ENCODE assay signal across 11 cellular contexts in genomic region chr16:24736758-24737157, GRCh38. TPM values are rescaled to one million over a fixed set of nuclear protein-coding genes. Genes with fewer than 3 reads are reported as not detected.
DNase-seq lines count a peak whose midpoint lies in the region; ATAC-seq, FAIRE-seq and TF ChIP-seq lines count a peak whose summit lies in the region.
"Had no signal": no experiment of that assay in that cellular context is flagged by ENCODE, and none has a peak within 500 bp of the region (broad histone marks: within the 10 kb centered on the region; RNA-seq: fewer than 3 reads in every experiment).

No MANE protein-coding gene starts in this region.

- peak; percentile 38 for FAIRE-seq in H54 (lab: Jason Lieb, UNC)

- H3F3A ChIP-seq in PC-9 (ENCODE audit: insufficient read depth, low read depth): peaks cover 28% of the 10 kb centered on the region

- no peak for ATAC-seq in gastrocnemius medialis
- no peak for ATAC-seq in GM21723 (IDR thresholded peaks at IDR 0.05; ENCODE audit: unreplicated experiment)

- intact Hi-C loops in PC-9 (cut with micrococcal nuclease; ENCODE audit: unreplicated experiment): no loop called here
- intact Hi-C loops in gastrocnemius medialis (cut with DNase I; ENCODE audit: low total_unique reads): loop anchor here (10.0 kb wide), 1 partner anchor 518 kb away; the partner anchor contains the start of gene ZKSCAN2

- BruUV-seq in PC-9 (replicated peaks; lab: Mats Ljungman, UMichigan): no TSS peak

- H2AFZ ChIP-seq in PC-9: no peak overlapping the region

- H3K9me2 ChIP-seq in PC-9 (ENCODE audit: insufficient read depth): no peaks in the 10 kb centered on the region

- DNase-seq in H54 (ENCODE audit: insufficient read length, low spot score) (no peak), PC-9 (peak; percentile 42 to 74), epithelial cell of prostate (ENCODE audit: low read depth, low spot score) (no peak), gastrocnemius medialis (no peak), Peyer's patch (no peak), superior temporal gyrus (ENCODE audit: extremely low spot score) (no peak), occipital lobe (lab: John Stamatoyannopoulos, UW) (no peak)
- DNase-seq: activated CD8-positive, alpha-beta memory T cell treated with anti-CD3 and anti-CD28 coated beads, Interleukin-2, amount 50 U/mL, for 4 hours; central memory CD4-positive, alpha-beta T cell; H7 had no signal

- TF ChIP-seq POLR2A in H54 (IDR thresholded peaks at IDR 0.05; ENCODE audit: low read depth, low read length) (no peak), gastrocnemius medialis (IDR thresholded peaks at IDR 0.05) (no peak), Peyer's patch (IDR thresholded peaks at IDR 0.05) (no peak)

- H3K36me3 ChIP-seq in PC-9 (ENCODE audit: low read depth): peaks cover 13% of the 10 kb centered on the region
- H3K36me3 ChIP-seq in gastrocnemius medialis: peaks cover 0 to 11% of the 10 kb centered on the region in 2 donors
- H3K36me3 ChIP-seq in Peyer's patch: no peaks in the 10 kb centered on the region

- CTCF ChIA-PET in PC-9 (lab: Charles Lee): interaction anchor here (0.9 kb wide), 1 partner anchor 36 kb away, joined by 3 read pairs; no protein-coding TSS in a partner anchor

- H3K27me3 ChIP-seq in PC-9 (ENCODE audit: insufficient read depth, low read depth) (no peaks in the 10 kb centered on the region), gastrocnemius medialis (no peaks in the 10 kb centered on the region), Peyer's patch (no peaks in the 10 kb centered on the region)

- H3K27ac ChIP-seq in PC-9 (peak overlapping the region; percentile 79), epithelial cell of prostate (peak overlapping the region; percentile 56), gastrocnemius medialis (peak overlapping the region; percentile 60 to 94 (median 74)), Peyer's patch (peak overlapping the region in 1 of 4 donors; percentile 32)

- H3K4me3 ChIP-seq in PC-9 (peak overlapping the region; percentile 7; the same call in 1 of the 2 replicates), gastrocnemius medialis (peak overlapping the region in 1 of 4 donors; percentile 12), Peyer's patch (no peak overlapping the region)

- TF ChIP-seq CTCF in PC-9 (conservative IDR thresholded peaks at IDR 0.05) (no peak), gastrocnemius medialis (IDR thresholded peaks at IDR 0.05 in 4 of 5, conservative IDR thresholded peaks at IDR 0.05 in 1 of 5) (no peak), Peyer's patch (IDR thresholded peaks at IDR 0.05) (no peak)

- H3K4me2 ChIP-seq in PC-9: peak overlapping the region; percentile 60

- peaks cover 29% of the 10 kb centered on the region for H4K20me1 ChIP-seq in PC-9 (ENCODE audit: insufficient read depth)

- peaks cover 53% of the 10 kb centered on the region for H3K4me1 ChIP-seq in PC-9 (replicated peaks; ENCODE audit: insufficient read depth)
- H3K4me1 ChIP-seq in gastrocnemius medialis: peaks cover 89 to 98% of the 10 kb centered on the region in 2 donors
- H3K4me1 ChIP-seq in Peyer's patch: peaks cover 0 to 53% (median 6%) of the 10 kb centered on the region in 4 donors

- in situ Hi-C loops in gastrocnemius medialis (cut with MboI; ENCODE audit: low sequenced_read_pairs in 4 of 4): no loop called here

- peaks cover 100% of the 10 kb centered on the region for H3K79me2 ChIP-seq in PC-9 (ENCODE audit: low read depth)

- POLR2A ChIA-PET in PC-9 (lab: Charles Lee; ENCODE audit: unreplicated experiment): interaction anchor here (0.5 kb wide), 1 partner anchor 9 kb away, joined by 4 read pairs; no protein-coding TSS in a partner anchor

- H3K9me3 ChIP-seq in PC-9 (ENCODE audit: insufficient read depth, low read depth) (no peaks in the 10 kb centered on the region), gastrocnemius medialis (no peaks in the 10 kb centered on the region), Peyer's patch (no peaks in the 10 kb centered on the region)

RNA-seq across cellular contexts. Expression of gene TNRC6A, which starts 7.3 kb away (rescaled TPM):
- total RNA-seq in PC-9 (2021) (66.8 and 84.8 TPM in 2 replicates), gastrocnemius medialis (10 to 100 TPM; 16.9 to 26.0 (median 23.1) TPM), Peyer's patch (100 to 1,000 TPM in 2 of 4 donors, 10 to 100 TPM in 2; 47.3 to 316 (median 85.5) TPM), occipital lobe (68.0 TPM)

Comparison
In these comparisons a context has a peak if more than half of its experiments do, and no peak if none do; other contexts are left out.
1. DNase-seq: peak in PC-9 (2 of 2); none in H54 (single experiment), epithelial cell of prostate (single experiment), gastrocnemius medialis (0 of 2), Peyer's patch (0 of 3), superior temporal gyrus (single experiment) and occipital lobe (single experiment).